1 cellular context compared by ENCODE assay signal in the genomic region with DNA sequence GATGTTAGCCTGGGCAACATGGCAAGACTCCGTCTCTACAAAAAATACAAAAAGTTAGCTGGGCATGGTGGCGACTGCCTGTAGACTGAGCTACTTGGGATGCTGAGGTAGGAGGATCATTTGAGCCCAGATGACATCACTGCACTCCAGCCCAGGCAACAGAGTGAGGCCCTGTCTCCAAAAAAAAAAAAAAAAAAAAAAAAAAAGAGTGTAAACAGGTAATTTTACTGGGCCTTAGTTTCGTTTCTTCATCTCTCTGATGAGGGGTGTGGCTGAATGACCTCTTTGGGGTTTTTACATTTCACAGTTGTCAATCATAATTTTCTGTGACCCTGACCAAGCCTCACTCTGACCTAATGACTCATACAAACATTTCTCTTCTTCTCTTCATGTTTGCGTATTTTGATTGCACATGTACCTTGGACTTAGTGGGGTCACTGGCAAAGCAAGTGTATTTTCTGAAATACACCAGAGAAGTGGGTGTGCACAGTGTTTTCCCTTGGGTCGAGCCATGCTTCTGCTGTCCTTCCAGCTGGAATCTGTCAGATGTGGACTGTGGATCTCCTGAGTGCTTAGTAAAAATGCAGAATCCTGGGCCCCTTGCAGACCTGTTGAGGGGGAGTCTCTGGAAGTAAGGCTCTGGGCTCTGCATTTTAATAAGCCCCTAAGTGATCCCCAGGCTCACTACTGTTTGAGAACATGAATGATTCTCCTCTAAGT.
TF ChIP-seq lines count a peak whose summit lies in the region.

No MANE protein-coding gene starts in this region.

TF ChIP-seq in HepG2, 621 proteins besides CTCF, POLR2A, EP300 and RAD21 (continued from another document and continues in another):
- TF ChIP-seq, protein P1, sequence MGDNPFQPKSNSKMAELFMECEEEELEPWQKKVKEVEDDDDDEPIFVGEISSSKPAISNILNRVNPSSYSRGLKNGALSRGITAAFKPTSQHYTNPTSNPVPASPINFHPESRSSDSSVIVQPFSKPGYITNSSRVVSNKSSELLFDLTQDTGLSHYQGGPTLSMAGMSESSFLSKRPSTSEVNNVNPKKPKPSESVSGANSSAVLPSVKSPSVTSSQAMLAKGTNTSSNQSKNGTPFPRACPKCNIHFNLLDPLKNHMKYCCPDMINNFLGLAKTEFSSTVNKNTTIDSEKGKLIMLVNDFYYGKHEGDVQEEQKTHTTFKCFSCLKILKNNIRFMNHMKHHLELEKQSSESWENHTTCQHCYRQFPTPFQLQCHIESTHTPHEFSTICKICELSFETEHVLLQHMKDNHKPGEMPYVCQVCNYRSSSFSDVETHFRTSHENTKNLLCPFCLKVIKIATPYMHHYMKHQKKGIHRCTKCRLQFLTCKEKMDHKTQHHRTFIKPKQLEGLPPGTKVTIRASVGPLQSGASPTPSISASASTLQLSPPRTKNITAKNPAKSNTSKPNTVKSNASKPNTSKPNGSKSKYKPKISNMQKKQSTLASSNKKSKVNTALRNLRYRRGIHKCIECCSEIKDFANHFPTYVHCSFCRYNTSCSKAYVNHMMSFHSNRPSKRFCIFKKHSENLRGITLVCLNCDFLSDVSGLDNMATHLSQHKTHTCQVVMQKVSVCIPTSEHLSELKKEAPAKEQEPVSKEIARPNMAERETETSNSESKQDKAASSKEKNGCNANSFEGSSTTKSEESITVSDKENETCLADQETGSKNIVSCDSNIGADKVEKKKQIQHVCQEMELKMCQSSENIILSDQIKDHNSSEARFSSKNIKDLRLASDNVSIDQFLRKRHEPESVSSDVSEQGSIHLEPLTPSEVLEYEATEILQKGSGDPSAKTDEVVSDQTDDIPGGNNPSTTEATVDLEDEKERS (CRISPR knock-in tag; IDR thresholded peaks at IDR 0.05), result peak; percentile 90
- TF ChIP-seq, protein P2, sequence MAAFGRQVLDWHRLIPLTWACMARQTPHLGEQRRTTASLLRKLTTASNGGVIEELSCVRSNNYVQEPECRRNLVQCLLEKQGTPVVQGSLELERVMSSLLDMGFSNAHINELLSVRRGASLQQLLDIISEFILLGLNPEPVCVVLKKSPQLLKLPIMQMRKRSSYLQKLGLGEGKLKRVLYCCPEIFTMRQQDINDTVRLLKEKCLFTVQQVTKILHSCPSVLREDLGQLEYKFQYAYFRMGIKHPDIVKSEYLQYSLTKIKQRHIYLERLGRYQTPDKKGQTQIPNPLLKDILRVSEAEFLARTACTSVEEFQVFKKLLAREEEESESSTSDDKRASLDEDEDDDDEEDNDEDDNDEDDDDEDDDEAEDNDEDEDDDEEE (CRISPR knock-in tag; IDR thresholded peaks at IDR 0.05), result no peak
- peak; percentile 38; the same call in 1 of the 2 replicates for TF ChIP-seq KMT2A (CRISPR knock-in tag; IDR thresholded peaks at IDR 0.05)
- TF ChIP-seq SIN3B (IDR thresholded peaks at IDR 0.05; ENCODE audit: low read length), result 0 out of 2 replicates have a peak, but pooled peaks have one; percentile 53
- 0 out of 2 replicates have a peak, but pooled peaks have one; percentile 25 for TF ChIP-seq MED13 (CRISPR knock-in tag; IDR thresholded peaks at IDR 0.05)
- no peak for TF ChIP-seq WIZ (CRISPR knock-in tag; IDR thresholded peaks at IDR 0.05)
- no peak for TF ChIP-seq FLYWCH1 (CRISPR knock-in tag; IDR thresholded peaks at IDR 0.05)
- no peak for TF ChIP-seq SATB2 (CRISPR knock-in tag; IDR thresholded peaks at IDR 0.05)
- peak; percentile 64; the same call in 1 of the 2 replicates for TF ChIP-seq ZNF614 (CRISPR knock-in tag; IDR thresholded peaks at IDR 0.05; ENCODE audit: borderline replicate concordance)
- TF ChIP-seq ZNF207 (IDR thresholded peaks at IDR 0.05; ENCODE audit: borderline replicate concordance), result no peak
- peak; percentile 79 for TF ChIP-seq RBM22 (optimal IDR thresholded peaks at IDR 0.05; ENCODE audit: low read length)
- TF ChIP-seq HNRNPLL (IDR thresholded peaks at IDR 0.05; ENCODE audit: low read depth, low read length, poor library complexity, severe bottlenecking), result no peak
- peak; percentile 53 for TF ChIP-seq ZNF781 (CRISPR knock-in tag; IDR thresholded peaks at IDR 0.05; ENCODE audit: borderline replicate concordance, not compliant biosample characterization)
- TF ChIP-seq ZBTB20 (CRISPR knock-in tag; IDR thresholded peaks at IDR 0.05; ENCODE audit: borderline replicate concordance, low read depth), result peak; percentile 94
- no peak for TF ChIP-seq ZBTB3 (CRISPR knock-in tag; IDR thresholded peaks at IDR 0.05; ENCODE audit: borderline replicate concordance, low read depth)
- TF ChIP-seq, protein P3, sequence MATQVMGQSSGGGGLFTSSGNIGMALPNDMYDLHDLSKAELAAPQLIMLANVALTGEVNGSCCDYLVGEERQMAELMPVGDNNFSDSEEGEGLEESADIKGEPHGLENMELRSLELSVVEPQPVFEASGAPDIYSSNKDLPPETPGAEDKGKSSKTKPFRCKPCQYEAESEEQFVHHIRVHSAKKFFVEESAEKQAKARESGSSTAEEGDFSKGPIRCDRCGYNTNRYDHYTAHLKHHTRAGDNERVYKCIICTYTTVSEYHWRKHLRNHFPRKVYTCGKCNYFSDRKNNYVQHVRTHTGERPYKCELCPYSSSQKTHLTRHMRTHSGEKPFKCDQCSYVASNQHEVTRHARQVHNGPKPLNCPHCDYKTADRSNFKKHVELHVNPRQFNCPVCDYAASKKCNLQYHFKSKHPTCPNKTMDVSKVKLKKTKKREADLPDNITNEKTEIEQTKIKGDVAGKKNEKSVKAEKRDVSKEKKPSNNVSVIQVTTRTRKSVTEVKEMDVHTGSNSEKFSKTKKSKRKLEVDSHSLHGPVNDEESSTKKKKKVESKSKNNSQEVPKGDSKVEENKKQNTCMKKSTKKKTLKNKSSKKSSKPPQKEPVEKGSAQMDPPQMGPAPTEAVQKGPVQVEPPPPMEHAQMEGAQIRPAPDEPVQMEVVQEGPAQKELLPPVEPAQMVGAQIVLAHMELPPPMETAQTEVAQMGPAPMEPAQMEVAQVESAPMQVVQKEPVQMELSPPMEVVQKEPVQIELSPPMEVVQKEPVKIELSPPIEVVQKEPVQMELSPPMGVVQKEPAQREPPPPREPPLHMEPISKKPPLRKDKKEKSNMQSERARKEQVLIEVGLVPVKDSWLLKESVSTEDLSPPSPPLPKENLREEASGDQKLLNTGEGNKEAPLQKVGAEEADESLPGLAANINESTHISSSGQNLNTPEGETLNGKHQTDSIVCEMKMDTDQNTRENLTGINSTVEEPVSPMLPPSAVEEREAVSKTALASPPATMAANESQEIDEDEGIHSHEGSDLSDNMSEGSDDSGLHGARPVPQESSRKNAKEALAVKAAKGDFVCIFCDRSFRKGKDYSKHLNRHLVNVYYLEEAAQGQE (IDR thresholded peaks at IDR 0.05; ENCODE audit: borderline replicate concordance in 1 of 2, low read depth in 1 of 2, low read length in 2 of 2), result peak in 1 of 2 experiments; percentile 69; a peak in 2 of 4 replicates
- peak; percentile 87 for TF ChIP-seq FOXO1 (CRISPR knock-in tag; IDR thresholded peaks at IDR 0.05)
- no peak for TF ChIP-seq ZNF496 (CRISPR knock-in tag; IDR thresholded peaks at IDR 0.05; ENCODE audit: insufficient replicate concordance)
- TF ChIP-seq MXD4 (CRISPR knock-in tag; IDR thresholded peaks at IDR 0.05), result peak; percentile 76; the same call in 1 of the 2 replicates
- peak; percentile 89 for TF ChIP-seq ZNF121 (CRISPR knock-in tag; IDR thresholded peaks at IDR 0.05)
- TF ChIP-seq GLI4 (CRISPR knock-in tag; IDR thresholded peaks at IDR 0.05; ENCODE audit: borderline replicate concordance), result no peak
- TF ChIP-seq ZNF205 (CRISPR knock-in tag; IDR thresholded peaks at IDR 0.05), result no peak
- TF ChIP-seq HNF4A (CRISPR knock-in tag; IDR thresholded peaks at IDR 0.05), result peak; percentile 97
- peak; percentile 64 for TF ChIP-seq ELF3 (CRISPR knock-in tag; IDR thresholded peaks at IDR 0.05)
- TF ChIP-seq, protein P4, sequence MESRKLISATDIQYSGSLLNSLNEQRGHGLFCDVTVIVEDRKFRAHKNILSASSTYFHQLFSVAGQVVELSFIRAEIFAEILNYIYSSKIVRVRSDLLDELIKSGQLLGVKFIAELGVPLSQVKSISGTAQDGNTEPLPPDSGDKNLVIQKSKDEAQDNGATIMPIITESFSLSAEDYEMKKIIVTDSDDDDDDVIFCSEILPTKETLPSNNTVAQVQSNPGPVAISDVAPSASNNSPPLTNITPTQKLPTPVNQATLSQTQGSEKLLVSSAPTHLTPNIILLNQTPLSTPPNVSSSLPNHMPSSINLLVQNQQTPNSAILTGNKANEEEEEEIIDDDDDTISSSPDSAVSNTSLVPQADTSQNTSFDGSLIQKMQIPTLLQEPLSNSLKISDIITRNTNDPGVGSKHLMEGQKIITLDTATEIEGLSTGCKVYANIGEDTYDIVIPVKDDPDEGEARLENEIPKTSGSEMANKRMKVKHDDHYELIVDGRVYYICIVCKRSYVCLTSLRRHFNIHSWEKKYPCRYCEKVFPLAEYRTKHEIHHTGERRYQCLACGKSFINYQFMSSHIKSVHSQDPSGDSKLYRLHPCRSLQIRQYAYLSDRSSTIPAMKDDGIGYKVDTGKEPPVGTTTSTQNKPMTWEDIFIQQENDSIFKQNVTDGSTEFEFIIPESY (CRISPR knock-in tag; IDR thresholded peaks at IDR 0.05), result no peak
- TF ChIP-seq ZNF3 (CRISPR knock-in tag; IDR thresholded peaks at IDR 0.05), result no peak
- TF ChIP-seq, protein P5, sequence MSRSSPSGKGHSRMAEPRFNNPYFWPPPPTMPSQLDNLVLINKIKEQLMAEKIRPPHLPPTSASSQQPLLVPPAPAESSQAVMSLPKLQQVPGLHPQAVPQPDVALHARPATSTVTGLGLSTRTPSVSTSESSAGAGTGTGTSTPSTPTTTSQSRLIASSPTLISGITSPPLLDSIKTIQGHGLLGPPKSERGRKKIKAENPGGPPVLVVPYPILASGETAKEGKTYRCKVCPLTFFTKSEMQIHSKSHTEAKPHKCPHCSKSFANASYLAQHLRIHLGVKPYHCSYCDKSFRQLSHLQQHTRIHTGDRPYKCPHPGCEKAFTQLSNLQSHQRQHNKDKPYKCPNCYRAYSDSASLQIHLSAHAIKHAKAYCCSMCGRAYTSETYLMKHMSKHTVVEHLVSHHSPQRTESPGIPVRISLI (CRISPR knock-in tag; IDR thresholded peaks at IDR 0.05; ENCODE audit: borderline replicate concordance), result peak; percentile 98
- TF ChIP-seq HMG20B (CRISPR knock-in tag; conservative IDR thresholded peaks at IDR 0.05), result peak; percentile 75; the same call in 1 of the 2 replicates
- TF ChIP-seq, protein P6, sequence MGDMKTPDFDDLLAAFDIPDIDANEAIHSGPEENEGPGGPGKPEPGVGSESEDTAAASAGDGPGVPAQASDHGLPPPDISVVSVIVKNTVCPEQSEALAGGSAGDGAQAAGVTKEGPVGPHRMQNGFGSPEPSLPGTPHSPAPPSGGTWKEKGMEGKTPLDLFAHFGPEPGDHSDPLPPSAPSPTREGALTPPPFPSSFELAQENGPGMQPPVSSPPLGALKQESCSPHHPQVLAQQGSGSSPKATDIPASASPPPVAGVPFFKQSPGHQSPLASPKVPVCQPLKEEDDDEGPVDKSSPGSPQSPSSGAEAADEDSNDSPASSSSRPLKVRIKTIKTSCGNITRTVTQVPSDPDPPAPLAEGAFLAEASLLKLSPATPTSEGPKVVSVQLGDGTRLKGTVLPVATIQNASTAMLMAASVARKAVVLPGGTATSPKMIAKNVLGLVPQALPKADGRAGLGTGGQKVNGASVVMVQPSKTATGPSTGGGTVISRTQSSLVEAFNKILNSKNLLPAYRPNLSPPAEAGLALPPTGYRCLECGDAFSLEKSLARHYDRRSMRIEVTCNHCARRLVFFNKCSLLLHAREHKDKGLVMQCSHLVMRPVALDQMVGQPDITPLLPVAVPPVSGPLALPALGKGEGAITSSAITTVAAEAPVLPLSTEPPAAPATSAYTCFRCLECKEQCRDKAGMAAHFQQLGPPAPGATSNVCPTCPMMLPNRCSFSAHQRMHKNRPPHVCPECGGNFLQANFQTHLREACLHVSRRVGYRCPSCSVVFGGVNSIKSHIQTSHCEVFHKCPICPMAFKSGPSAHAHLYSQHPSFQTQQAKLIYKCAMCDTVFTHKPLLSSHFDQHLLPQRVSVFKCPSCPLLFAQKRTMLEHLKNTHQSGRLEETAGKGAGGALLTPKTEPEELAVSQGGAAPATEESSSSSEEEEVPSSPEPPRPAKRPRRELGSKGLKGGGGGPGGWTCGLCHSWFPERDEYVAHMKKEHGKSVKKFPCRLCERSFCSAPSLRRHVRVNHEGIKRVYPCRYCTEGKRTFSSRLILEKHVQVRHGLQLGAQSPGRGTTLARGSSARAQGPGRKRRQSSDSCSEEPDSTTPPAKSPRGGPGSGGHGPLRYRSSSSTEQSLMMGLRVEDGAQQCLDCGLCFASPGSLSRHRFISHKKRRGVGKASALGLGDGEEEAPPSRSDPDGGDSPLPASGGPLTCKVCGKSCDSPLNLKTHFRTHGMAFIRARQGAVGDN (CRISPR knock-in tag; IDR thresholded peaks at IDR 0.05), result no peak
- TF ChIP-seq ZNF772 (CRISPR knock-in tag; IDR thresholded peaks at IDR 0.05), result 0 out of 2 replicates have a peak, but pooled peaks have one; percentile 60
- TF ChIP-seq SNAI1 (CRISPR knock-in tag; IDR thresholded peaks at IDR 0.05; ENCODE audit: borderline replicate concordance), result no peak
- TF ChIP-seq ZNF10 (CRISPR knock-in tag; IDR thresholded peaks at IDR 0.05; ENCODE audit: borderline replicate concordance, low read depth), result no peak
- TF ChIP-seq ZNF768 (CRISPR knock-in tag; IDR thresholded peaks at IDR 0.05), result no peak
- peak; percentile 65 for TF ChIP-seq CBX1 (IDR thresholded peaks at IDR 0.05; ENCODE audit: low read depth)
- peak; percentile 48; the same call in 1 of the 2 replicates for TF ChIP-seq ZNF350 (CRISPR knock-in tag; IDR thresholded peaks at IDR 0.05; ENCODE audit: borderline replicate concordance, low read depth)
- no peak for TF ChIP-seq NFATC3 (CRISPR knock-in tag; IDR thresholded peaks at IDR 0.05)
- TF ChIP-seq FOSL2 (CRISPR knock-in tag; IDR thresholded peaks at IDR 0.05), result peak; percentile 98
- TF ChIP-seq ZFP1 (CRISPR knock-in tag; IDR thresholded peaks at IDR 0.05), result peak; percentile 82
- TF ChIP-seq, protein P7, sequence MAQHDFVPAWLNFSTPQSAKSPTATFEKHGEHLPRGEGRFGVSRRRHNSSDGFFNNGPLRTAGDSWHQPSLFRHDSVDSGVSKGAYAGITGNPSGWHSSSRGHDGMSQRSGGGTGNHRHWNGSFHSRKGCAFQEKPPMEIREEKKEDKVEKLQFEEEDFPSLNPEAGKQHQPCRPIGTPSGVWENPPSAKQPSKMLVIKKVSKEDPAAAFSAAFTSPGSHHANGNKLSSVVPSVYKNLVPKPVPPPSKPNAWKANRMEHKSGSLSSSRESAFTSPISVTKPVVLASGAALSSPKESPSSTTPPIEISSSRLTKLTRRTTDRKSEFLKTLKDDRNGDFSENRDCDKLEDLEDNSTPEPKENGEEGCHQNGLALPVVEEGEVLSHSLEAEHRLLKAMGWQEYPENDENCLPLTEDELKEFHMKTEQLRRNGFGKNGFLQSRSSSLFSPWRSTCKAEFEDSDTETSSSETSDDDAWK (CRISPR knock-in tag; IDR thresholded peaks at IDR 0.05), result no peak
- peak; percentile 67 for TF ChIP-seq ZNF501 (CRISPR knock-in tag; IDR thresholded peaks at IDR 0.05)
- TF ChIP-seq U2AF2 (IDR thresholded peaks at IDR 0.05; ENCODE audit: low read depth, low read length), result no peak
- no peak for TF ChIP-seq ZFP41 (CRISPR knock-in tag; IDR thresholded peaks at IDR 0.05; ENCODE audit: borderline replicate concordance)
- TF ChIP-seq ERF (CRISPR knock-in tag; IDR thresholded peaks at IDR 0.05), result peak; percentile 74; the same call in 1 of the 2 replicates
- TF ChIP-seq DPF2 (CRISPR knock-in tag; IDR thresholded peaks at IDR 0.05; ENCODE audit: borderline replicate concordance, low read depth), result peak; percentile 83; the same call in 1 of the 2 replicates
- TF ChIP-seq FOXJ3 (CRISPR knock-in tag; IDR thresholded peaks at IDR 0.05; ENCODE audit: borderline replicate concordance), result peak; percentile 96
- no peak for TF ChIP-seq ELF4 (CRISPR knock-in tag; IDR thresholded peaks at IDR 0.05; ENCODE audit: borderline replicate concordance)
- TF ChIP-seq, protein P8, sequence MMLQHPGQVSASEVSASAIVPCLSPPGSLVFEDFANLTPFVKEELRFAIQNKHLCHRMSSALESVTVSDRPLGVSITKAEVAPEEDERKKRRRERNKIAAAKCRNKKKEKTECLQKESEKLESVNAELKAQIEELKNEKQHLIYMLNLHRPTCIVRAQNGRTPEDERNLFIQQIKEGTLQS (CRISPR knock-in tag; IDR thresholded peaks at IDR 0.05), result peak; percentile 91
